9 cellular contexts compared by ENCODE assay signal in genomic region chr11:113974741-113975470, GRCh38. TPM values are rescaled to one million over a fixed set of nuclear protein-coding genes. Genes with fewer than 3 reads are reported as not detected.
DNase-seq lines count a peak whose midpoint lies in the region; ATAC-seq and TF ChIP-seq lines count a peak whose summit lies in the region.
"Had no signal": no experiment of that assay in that cellular context is flagged by ENCODE, and none has a peak within 500 bp of the region (broad histone marks: within the 10 kb centered on the region; RNA-seq: fewer than 3 reads in every experiment).

TSS of gene HTR3A (plus strand) at chr11:113975108. CDS start at chr11:113975326, 218 bp downstream.

- no peak for TF ChIP-seq EP300 in SK-N-SH (IDR thresholded peaks at IDR 0.05; ENCODE audit: borderline replicate concordance in 1 of 2, low read depth in 1 of 2, low read length in 1 of 2)

- intact Hi-C loops in Panc1 (cut with micrococcal nuclease; ENCODE audit: unreplicated experiment) (no loop called here), uterus (cut with DNase I; ENCODE audit: low total_unique reads) (no loop called here), vagina (cut with DNase I) (no loop called here)

- no peak for TF ChIP-seq POLR2A in uterus (IDR thresholded peaks at IDR 0.05)
- TF ChIP-seq POLR2A in vagina (IDR thresholded peaks at IDR 0.05), result no peak

- peaks cover 0 to 16% of the 10 kb centered on the region in 2 experiments; a peak in 1 of 4 replicates for H3K4me1 ChIP-seq in SK-N-SH (ENCODE audit: control insufficient read depth in 1 of 2, insufficient read depth in 2 of 2, low read depth in 1 of 2, low read length in 1 of 2)
- H3K4me1 ChIP-seq in Panc1 (ENCODE audit: control insufficient read depth, insufficient read depth, low read length), result no peaks in the 10 kb centered on the region
- H3K4me1 ChIP-seq in hepatocyte (ENCODE audit: insufficient read depth), result peaks cover 3% of the 10 kb centered on the region
- H3K4me1 ChIP-seq in uterus, result no peaks in the 10 kb centered on the region
- H3K4me1 ChIP-seq in vagina, result no peaks in the 10 kb centered on the region

- H3K4me3 ChIP-seq in SK-N-SH (ENCODE audit: low read depth in 2 of 2, low read length in 1 of 2) (no peak within 1 kb of the TSS), Panc1 (ENCODE audit: low read depth in 2 of 2, low read length in 2 of 2) (no peak within 1 kb of the TSS), hepatocyte (no peak within 1 kb of the TSS), uterus (no peak within 1 kb of the TSS), vagina (no peak within 1 kb of the TSS)

- CTCF ChIA-PET in SK-N-SH (lab: Yijun Ruan, JAX), result interaction anchor here (1.4 to 8.6 kb wide), 4 partner anchors 11 to 286 kb away, joined by 3 to 59 read pairs (median 18); no protein-coding TSS in a partner anchor
- CTCF ChIA-PET in Panc1 (lab: Charles Lee), result interaction anchor here (1.0 kb wide), 1 partner anchor 1316 kb away, joined by 3 read pairs; no protein-coding TSS in a partner anchor

- no TSS peak for BruUV-seq in Panc1 (replicated peaks; lab: Mats Ljungman, UMichigan)

- POLR2A ChIA-PET in SK-N-SH (lab: Yijun Ruan, JAX), result no interaction called here
- POLR2A ChIA-PET in Panc1 (lab: Charles Lee), result no interaction called here

- no peaks in the 10 kb centered on the region for H4K20me1 ChIP-seq in SK-N-SH (ENCODE audit: insufficient read depth)
- no peaks in the 10 kb centered on the region for H4K20me1 ChIP-seq in hepatocyte (ENCODE audit: insufficient read depth, poor library complexity, severe bottlenecking)

- H3K9me3 ChIP-seq in SK-N-SH (no peaks in the 10 kb centered on the region), Panc1 (ENCODE audit: control insufficient read depth, insufficient read depth, low read depth, low read length) (no peaks in the 10 kb centered on the region), hepatocyte (ENCODE audit: low read depth) (no peaks in the 10 kb centered on the region), uterus (no peaks in the 10 kb centered on the region), vagina (no peaks in the 10 kb centered on the region)

- in situ Hi-C loops in Panc1 (cut with HindIII; ENCODE audit: low pct_unique_long_range_greater_than_20kb, low sequenced_read_pairs), result no loop called here

- H3K79me2 ChIP-seq in SK-N-SH (ENCODE audit: insufficient read depth) (no peaks in the 10 kb centered on the region), hepatocyte (no peaks in the 10 kb centered on the region)

- no peaks in the 10 kb centered on the region for H3F3A ChIP-seq in SK-N-SH (replicated peaks; ENCODE audit: insufficient read depth)

- H3K4me2 ChIP-seq in SK-N-SH (no peak within 1 kb of the TSS), hepatocyte (peak within 1 kb of the TSS; percentile 53)

- TF ChIP-seq CTCF in SK-N-SH (IDR thresholded peaks at IDR 0.05), result no peak
- TF ChIP-seq CTCF in Panc1 (IDR thresholded peaks at IDR 0.05), result no peak
- TF ChIP-seq CTCF in hepatocyte (IDR thresholded peaks at IDR 0.05; ENCODE audit: poor library complexity), result no peak
- no peak for TF ChIP-seq CTCF in uterus (IDR thresholded peaks at IDR 0.05)
- TF ChIP-seq CTCF in vagina (IDR thresholded peaks at IDR 0.05), result no peak

- H3K36me3 ChIP-seq in SK-N-SH (replicated peaks in 1 of 2; ENCODE audit: control insufficient read depth in 1 of 2, insufficient read depth in 2 of 2, low read length in 1 of 2) (no peaks in the 10 kb centered on the region), Panc1 (ENCODE audit: control insufficient read depth, insufficient read depth, low read length) (no peaks in the 10 kb centered on the region), hepatocyte (replicated peaks; ENCODE audit: insufficient read depth, low read depth) (no peaks in the 10 kb centered on the region), uterus (no peaks in the 10 kb centered on the region), vagina (no peaks in the 10 kb centered on the region)

- H3K9me2 ChIP-seq in SK-N-SH (no peaks in the 10 kb centered on the region), hepatocyte (replicated peaks; ENCODE audit: insufficient read depth) (no peaks in the 10 kb centered on the region)

- no peak within 1 kb of the TSS for H3K9ac ChIP-seq in SK-N-SH

- H2AFZ ChIP-seq in SK-N-SH (ENCODE audit: low read depth) (no peak within 1 kb of the TSS), hepatocyte (no peak within 1 kb of the TSS)

- TF ChIP-seq RAD21 in SK-N-SH (IDR thresholded peaks at IDR 0.05; ENCODE audit: low read length), result no peak

- H3K27me3 ChIP-seq in SK-N-SH (ENCODE audit: insufficient read depth), result no peaks in the 10 kb centered on the region; the same call in 1 of the 2 replicates
- peaks cover 4% of the 10 kb centered on the region; the same call in 1 of the 2 replicates for H3K27me3 ChIP-seq in Panc1 (ENCODE audit: control insufficient read depth, insufficient read depth, low read length)
- H3K27me3 ChIP-seq in hepatocyte, result peaks cover 14% of the 10 kb centered on the region
- no peaks in the 10 kb centered on the region for H3K27me3 ChIP-seq in uterus
- H3K27me3 ChIP-seq in vagina, result no peaks in the 10 kb centered on the region

- DNase-seq in SK-N-SH (peak; percentile 43), Panc1 (ENCODE audit: low read depth, low spot score) (no peak), hepatocyte (ENCODE audit: low spot score) (peak; percentile 78), uterus (peak; percentile 24 to 25), vagina (ENCODE audit: extremely low spot score in 2 of 2) (no peak), hepatic stellate cell (ENCODE audit: low spot score) (no peak)

- 46% methylated on average over 7 of the region's 12 CpGs for WGBS in SK-N-SH (ENCODE audit: low lambda C conversion rate)
- 16% methylated on average over 12 of the region's 12 CpGs for WGBS in hepatocyte (ENCODE audit: low lambda C conversion rate, missing lambda C conversion rate)

- H3K27ac ChIP-seq in SK-N-SH (ENCODE audit: low read depth in 2 of 2, low read length in 1 of 2) (no peak within 1 kb of the TSS), Panc1 (ENCODE audit: low read length) (no peak within 1 kb of the TSS), hepatocyte (no peak within 1 kb of the TSS), uterus (no peak within 1 kb of the TSS), vagina (no peak within 1 kb of the TSS)

- no peak; the same call in 2 of the 3 replicates for ATAC-seq in SK-N-SH treated with all-trans-retinoic acid at 6 μM for 48 hours
- ATAC-seq in Panc1, result peak; percentile 59
- ATAC-seq in HG03432 (IDR thresholded peaks at IDR 0.05; ENCODE audit: unreplicated experiment), result no peak

TF ChIP-seq in SK-N-SH, 30 proteins besides CTCF, POLR2A, EP300 and RAD21:
- no peak for TF ChIP-seq USF2 (IDR thresholded peaks at IDR 0.05; ENCODE audit: borderline replicate concordance, low read depth, low read length)
- TF ChIP-seq MXI1 (IDR thresholded peaks at IDR 0.05; ENCODE audit: low read depth, low read length), result no peak
- no peak for TF ChIP-seq NFIC (IDR thresholded peaks at IDR 0.05; ENCODE audit: borderline replicate concordance)
- no peak for TF ChIP-seq GATA2 (CRISPR knock-in tag; IDR thresholded peaks at IDR 0.05)

TF ChIP-seq in SK-N-SH treated with all-trans-retinoic acid at 6 μM for 48 hours, 23 proteins besides CTCF, POLR2A, EP300 and RAD21 (continues in another document):
- TF ChIP-seq TSHZ2 (CRISPR knock-in tag; IDR thresholded peaks at IDR 0.05), result no peak
- no peak for TF ChIP-seq ARNTL (CRISPR knock-in tag; IDR thresholded peaks at IDR 0.05; ENCODE audit: borderline replicate concordance, low read depth)
- TF ChIP-seq CSDC2 (CRISPR knock-in tag; IDR thresholded peaks at IDR 0.05), result no peak
- TF ChIP-seq PPARA (CRISPR knock-in tag; IDR thresholded peaks at IDR 0.05; ENCODE audit: borderline replicate concordance), result no peak
- no peak for TF ChIP-seq OSR1 (CRISPR knock-in tag; IDR thresholded peaks at IDR 0.05)
- TF ChIP-seq POU6F1 (CRISPR knock-in tag; IDR thresholded peaks at IDR 0.05; ENCODE audit: borderline replicate concordance, low read depth), result no peak
- no peak for TF ChIP-seq BACH2 (CRISPR knock-in tag; IDR thresholded peaks at IDR 0.05; ENCODE audit: borderline replicate concordance)

RNA-seq across cellular contexts. Expression of gene HTR3A, which starts in this region (rescaled TPM):
- polyA plus RNA-seq in SK-N-SH (2012; rRNA removed) (not detected in 2 replicates), hepatocyte (not detected in 2 replicates)
- not detected in 2 replicates for polyA plus RNA-seq in SK-N-SH (2012; cell fraction: cytosol; rRNA removed)
- not detected in 2 replicates for polyA plus RNA-seq in SK-N-SH (2012; cell fraction: nucleus; rRNA removed)
- total RNA-seq in Panc1 (2021; ENCODE audit: unreplicated experiment) (0.21 TPM), hepatocyte (not detected in 2 replicates), uterus (under 1 TPM in 2 of 4 donors, not detected in 2; 0.14 to 0.21 TPM), vagina (not detected)
- not detected for polyA plus RNA-seq in Panc1 (2012; ENCODE audit: insufficient read length)
- total RNA-seq: T-helper 2 cell treated with Interferon-gamma antibody and Interleukin-4, amounts not matched to agents 100 ng/mL and 5 ng/mL, for 36 hours had no signal

Comparison
In these comparisons a context has a peak if more than half of its experiments do, and no peak if none do; other contexts are left out.
1. Peak in DNase-seq in SK-N-SH; RNA of the gene not detected or under 1 TPM.
2. Peak in ATAC-seq in Panc1; RNA of the gene not detected or under 1 TPM.
3. Peak in DNase-seq and H3K4me2 ChIP-seq in hepatocyte; RNA of the gene not detected or under 1 TPM.
4. Peak in DNase-seq in uterus; RNA of the gene not detected or under 1 TPM.